ENCODE assay signal across 2 cellular contexts in genomic region chr2:26786207-26787023, GRCh38.
TF ChIP-seq lines count a peak whose summit lies in the region.

No MANE protein-coding gene starts in this region.

TF ChIP-seq in K562, 482 proteins besides CTCF, POLR2A, EP300 and RAD21 (continued from another document and continues in another):
- TF ChIP-seq REST (CRISPR knock-in tag; IDR thresholded peaks at IDR 0.05; ENCODE audit: low read depth) (no peak), TBP (optimal IDR thresholded peaks at IDR 0.05; ENCODE audit: low read depth, low read length) (no peak), RBFOX2 (IDR thresholded peaks at IDR 0.05; ENCODE audit: low read depth, low read length) (peak; percentile 90), ILK (tag; IDR thresholded peaks at IDR 0.05; ENCODE audit: borderline replicate concordance, low read depth) (no peak), ZBTB1 (CRISPR knock-in tag; IDR thresholded peaks at IDR 0.05; ENCODE audit: borderline replicate concordance, low read depth) (0 out of 2 replicates have a peak, but pooled peaks have one; percentile 47), ARID3A (IDR thresholded peaks at IDR 0.05; ENCODE audit: borderline replicate concordance, low read depth, low read length) (no peak), MTA1 (IDR thresholded peaks at IDR 0.05; ENCODE audit: borderline replicate concordance) (no peak), TEAD2 (tag; IDR thresholded peaks at IDR 0.05) (no peak), ZNF699 (CRISPR knock-in tag; IDR thresholded peaks at IDR 0.05; ENCODE audit: insufficient replicate concordance) (no peak), CC2D1A (IDR thresholded peaks at IDR 0.05) (no peak), TBL1XR1 (IDR thresholded peaks at IDR 0.05; ENCODE audit: low read length in 2 of 2) (no peak), GTF2A2 (tag; IDR thresholded peaks at IDR 0.05) (0 out of 2 replicates have a peak, but pooled peaks have one; percentile 26), E2F5 (CRISPR knock-in tag; IDR thresholded peaks at IDR 0.05) (0 out of 2 replicates have a peak, but pooled peaks have one; percentile 51), RNF2 (IDR thresholded peaks at IDR 0.05) (no peak), CREB5 (CRISPR knock-in tag; IDR thresholded peaks at IDR 0.05) (no peak), ZNF583 (CRISPR knock-in tag; IDR thresholded peaks at IDR 0.05) (no peak), CHD1 (IDR thresholded peaks at IDR 0.05; ENCODE audit: low read length) (peak; percentile 72), ZNF12 (CRISPR knock-in tag; IDR thresholded peaks at IDR 0.05) (no peak), ZC3H11A (IDR thresholded peaks at IDR 0.05; ENCODE audit: low read depth, low read length) (no peak)

TF ChIP-seq in HepG2, 621 proteins besides CTCF, POLR2A, EP300 and RAD21 (continued from another document and continues in another):
- TF ChIP-seq ZBTB40 (IDR thresholded peaks at IDR 0.05) (no peak), ZBTB40 (CRISPR knock-in tag; IDR thresholded peaks at IDR 0.05) (peak; percentile 52; the same call in 1 of the 2 replicates), ZNF768 (CRISPR knock-in tag; IDR thresholded peaks at IDR 0.05) (peak; percentile 57; the same call in 1 of the 2 replicates), ZNF629 (CRISPR knock-in tag; conservative IDR thresholded peaks at IDR 0.05) (peak; percentile 96), SNAI1 (CRISPR knock-in tag; IDR thresholded peaks at IDR 0.05; ENCODE audit: borderline replicate concordance) (peak; percentile 7; the same call in 1 of the 2 replicates), TAF1 (CRISPR knock-in tag; IDR thresholded peaks at IDR 0.05) (no peak), AGO2 (optimal IDR thresholded peaks at IDR 0.05; ENCODE audit: low read depth, low read length) (peak; percentile 78), RCOR2 (CRISPR knock-in tag; IDR thresholded peaks at IDR 0.05) (peak; percentile 17; the same call in 1 of the 2 replicates), AFF4 (CRISPR knock-in tag; IDR thresholded peaks at IDR 0.05) (no peak), PHF8 (CRISPR knock-in tag; IDR thresholded peaks at IDR 0.05) (peak; percentile 19; the same call in 1 of the 2 replicates), ZNF776 (CRISPR knock-in tag; IDR thresholded peaks at IDR 0.05) (0 out of 2 replicates have a peak, but pooled peaks have one; percentile 52), MYC (CRISPR knock-in tag; IDR thresholded peaks at IDR 0.05; ENCODE audit: borderline replicate concordance) (peak; percentile 28; the same call in 1 of the 2 replicates), ZNF318 (CRISPR knock-in tag; IDR thresholded peaks at IDR 0.05) (no peak), LCORL (IDR thresholded peaks at IDR 0.05) (no peak), LCORL (CRISPR knock-in tag; IDR thresholded peaks at IDR 0.05) (0 out of 2 replicates have a peak, but pooled peaks have one; percentile 17), ZNF225 (CRISPR knock-in tag; IDR thresholded peaks at IDR 0.05) (0 out of 2 replicates have a peak, but pooled peaks have one; percentile 1), HNRNPL (IDR thresholded peaks at IDR 0.05; ENCODE audit: low read depth, low read length) (0 out of 2 replicates have a peak, but pooled peaks have one; percentile 36), SYNCRIP (IDR thresholded peaks at IDR 0.05; ENCODE audit: insufficient read depth, low read depth, low read length) (no peak), ZNF570 (CRISPR knock-in tag; IDR thresholded peaks at IDR 0.05; ENCODE audit: borderline replicate concordance) (no peak), ZFP82 (CRISPR knock-in tag; IDR thresholded peaks at IDR 0.05; ENCODE audit: borderline replicate concordance) (peak; percentile 84; the same call in 1 of the 2 replicates), ZNF235 (CRISPR knock-in tag; IDR thresholded peaks at IDR 0.05; ENCODE audit: borderline replicate concordance) (0 out of 2 replicates have a peak, but pooled peaks have one; percentile 41), HNF4G (IDR thresholded peaks at IDR 0.05; ENCODE audit: borderline replicate concordance, low read depth, low read length) (no peak), HNF4G (CRISPR knock-in tag; IDR thresholded peaks at IDR 0.05; ENCODE audit: borderline replicate concordance, low read depth) (0 out of 2 replicates have a peak, but pooled peaks have one; percentile 0), SIN3A (IDR thresholded peaks at IDR 0.05; ENCODE audit: borderline replicate concordance, low read depth, low read length) (0 out of 2 replicates have a peak, but pooled peaks have one; percentile 7), ARID2 (CRISPR knock-in tag; IDR thresholded peaks at IDR 0.05; ENCODE audit: borderline replicate concordance) (no peak), RBFOX2 (IDR thresholded peaks at IDR 0.05; ENCODE audit: low read depth, low read length) (peak; percentile 47), NR0B2 (CRISPR knock-in tag; IDR thresholded peaks at IDR 0.05) (peak; percentile 80; the same call in 1 of the 2 replicates)
